ENCODE assay signal across 3 cellular contexts in the genomic region with DNA sequence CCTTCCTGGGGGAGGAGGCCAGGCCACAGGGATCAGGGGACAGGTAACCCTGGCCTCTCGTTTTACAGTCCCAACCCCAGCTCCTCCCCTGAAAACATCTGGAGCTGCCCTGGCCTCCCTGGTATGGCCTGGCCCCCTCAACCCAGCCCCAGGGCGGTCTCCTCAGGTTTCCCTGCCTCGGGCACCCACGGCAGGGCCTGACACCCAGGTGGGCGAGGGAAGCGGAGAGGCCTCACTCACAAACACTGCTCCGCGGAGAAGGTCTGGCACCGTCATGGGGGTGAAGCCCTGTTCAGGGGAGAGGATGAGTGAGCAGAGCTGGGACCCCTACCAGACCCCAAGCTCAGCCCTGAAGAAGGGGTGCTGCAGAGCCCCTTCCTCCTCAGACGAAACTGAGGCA.
TF ChIP-seq lines count a peak whose summit lies in the region.

No MANE protein-coding gene starts in this region.

TF ChIP-seq in SK-N-SH, 30 proteins besides CTCF, POLR2A, EP300 and RAD21:
- no peak for TF ChIP-seq TCF12 (IDR thresholded peaks at IDR 0.05)
- no peak for TF ChIP-seq MEF2A (IDR thresholded peaks at IDR 0.05; ENCODE audit: borderline replicate concordance, low read depth)
- no peak for TF ChIP-seq FOXM1 (IDR thresholded peaks at IDR 0.05; ENCODE audit: low read depth)
- no peak for TF ChIP-seq RFX5 (IDR thresholded peaks at IDR 0.05; ENCODE audit: low read length)
- no peak for TF ChIP-seq ELF1 (IDR thresholded peaks at IDR 0.05)
- no peak for TF ChIP-seq RCOR1 (IDR thresholded peaks at IDR 0.05; ENCODE audit: low read length)
- TF ChIP-seq, protein P1, sequence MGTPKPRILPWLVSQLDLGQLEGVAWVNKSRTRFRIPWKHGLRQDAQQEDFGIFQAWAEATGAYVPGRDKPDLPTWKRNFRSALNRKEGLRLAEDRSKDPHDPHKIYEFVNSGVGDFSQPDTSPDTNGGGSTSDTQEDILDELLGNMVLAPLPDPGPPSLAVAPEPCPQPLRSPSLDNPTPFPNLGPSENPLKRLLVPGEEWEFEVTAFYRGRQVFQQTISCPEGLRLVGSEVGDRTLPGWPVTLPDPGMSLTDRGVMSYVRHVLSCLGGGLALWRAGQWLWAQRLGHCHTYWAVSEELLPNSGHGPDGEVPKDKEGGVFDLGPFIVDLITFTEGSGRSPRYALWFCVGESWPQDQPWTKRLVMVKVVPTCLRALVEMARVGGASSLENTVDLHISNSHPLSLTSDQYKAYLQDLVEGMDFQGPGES (IDR thresholded peaks at IDR 0.05; ENCODE audit: low read depth, low read length), result no peak
- TF ChIP-seq, protein P2, sequence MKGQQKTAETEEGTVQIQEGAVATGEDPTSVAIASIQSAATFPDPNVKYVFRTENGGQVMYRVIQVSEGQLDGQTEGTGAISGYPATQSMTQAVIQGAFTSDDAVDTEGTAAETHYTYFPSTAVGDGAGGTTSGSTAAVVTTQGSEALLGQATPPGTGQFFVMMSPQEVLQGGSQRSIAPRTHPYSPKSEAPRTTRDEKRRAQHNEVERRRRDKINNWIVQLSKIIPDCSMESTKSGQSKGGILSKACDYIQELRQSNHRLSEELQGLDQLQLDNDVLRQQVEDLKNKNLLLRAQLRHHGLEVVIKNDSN (IDR thresholded peaks at IDR 0.05; ENCODE audit: borderline replicate concordance, low read depth), result no peak
TF ChIP-seq in SK-N-SH: peak in this region for 0.

TF ChIP-seq in SK-N-SH treated with all-trans-retinoic acid at 6 μM for 48 hours, 23 proteins besides CTCF, POLR2A, EP300 and RAD21:
- TF ChIP-seq SNAI2 (CRISPR knock-in tag; IDR thresholded peaks at IDR 0.05) (no peak), ISL1 (CRISPR knock-in tag; IDR thresholded peaks at IDR 0.05) (no peak), CSDC2 (CRISPR knock-in tag; IDR thresholded peaks at IDR 0.05) (no peak), BACH2 (CRISPR knock-in tag; IDR thresholded peaks at IDR 0.05; ENCODE audit: borderline replicate concordance) (no peak), ZFP30 (CRISPR knock-in tag; IDR thresholded peaks at IDR 0.05) (no peak), TCF4 (CRISPR knock-in tag; IDR thresholded peaks at IDR 0.05; ENCODE audit: borderline replicate concordance) (no peak), ZC3H10 (CRISPR knock-in tag; IDR thresholded peaks at IDR 0.05) (no peak), ESRRG (CRISPR knock-in tag; IDR thresholded peaks at IDR 0.05) (no peak), ZNF70 (CRISPR knock-in tag; IDR thresholded peaks at IDR 0.05) (no peak), ZFP3 (CRISPR knock-in tag; IDR thresholded peaks at IDR 0.05) (no peak), ZNF565 (CRISPR knock-in tag; conservative IDR thresholded peaks at IDR 0.05; ENCODE audit: low read depth) (no peak), CREB5 (CRISPR knock-in tag; IDR thresholded peaks at IDR 0.05; ENCODE audit: low read depth) (no peak), ARNTL (CRISPR knock-in tag; IDR thresholded peaks at IDR 0.05; ENCODE audit: borderline replicate concordance, low read depth) (no peak), PPARA (CRISPR knock-in tag; IDR thresholded peaks at IDR 0.05; ENCODE audit: borderline replicate concordance) (no peak)
- TF ChIP-seq, protein P3, sequence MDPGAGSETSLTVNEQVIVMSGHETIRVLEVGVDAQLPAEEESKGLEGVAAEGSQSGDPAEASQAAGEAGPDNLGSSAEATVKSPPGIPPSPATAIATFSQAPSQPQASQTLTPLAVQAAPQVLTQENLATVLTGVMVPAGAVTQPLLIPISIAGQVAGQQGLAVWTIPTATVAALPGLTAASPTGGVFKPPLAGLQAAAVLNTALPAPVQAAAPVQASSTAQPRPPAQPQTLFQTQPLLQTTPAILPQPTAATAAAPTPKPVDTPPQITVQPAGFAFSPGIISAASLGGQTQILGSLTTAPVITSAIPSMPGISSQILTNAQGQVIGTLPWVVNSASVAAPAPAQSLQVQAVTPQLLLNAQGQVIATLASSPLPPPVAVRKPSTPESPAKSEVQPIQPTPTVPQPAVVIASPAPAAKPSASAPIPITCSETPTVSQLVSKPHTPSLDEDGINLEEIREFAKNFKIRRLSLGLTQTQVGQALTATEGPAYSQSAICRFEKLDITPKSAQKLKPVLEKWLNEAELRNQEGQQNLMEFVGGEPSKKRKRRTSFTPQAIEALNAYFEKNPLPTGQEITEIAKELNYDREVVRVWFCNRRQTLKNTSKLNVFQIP (CRISPR knock-in tag; IDR thresholded peaks at IDR 0.05; ENCODE audit: borderline replicate concordance, low read depth), result no peak

TF ChIP-seq in HEK293, 187 proteins besides CTCF, POLR2A, EP300 and RAD21:
- TF ChIP-seq ZFHX2 (tag by site-specific recombination; conservative IDR thresholded peaks at IDR 0.05), result peak; percentile 49; the same call in 1 of the 2 replicates
- no peak for TF ChIP-seq ZNF132 (tag by site-specific recombination; IDR thresholded peaks at IDR 0.05; ENCODE audit: borderline replicate concordance)
- TF ChIP-seq, protein P4, sequence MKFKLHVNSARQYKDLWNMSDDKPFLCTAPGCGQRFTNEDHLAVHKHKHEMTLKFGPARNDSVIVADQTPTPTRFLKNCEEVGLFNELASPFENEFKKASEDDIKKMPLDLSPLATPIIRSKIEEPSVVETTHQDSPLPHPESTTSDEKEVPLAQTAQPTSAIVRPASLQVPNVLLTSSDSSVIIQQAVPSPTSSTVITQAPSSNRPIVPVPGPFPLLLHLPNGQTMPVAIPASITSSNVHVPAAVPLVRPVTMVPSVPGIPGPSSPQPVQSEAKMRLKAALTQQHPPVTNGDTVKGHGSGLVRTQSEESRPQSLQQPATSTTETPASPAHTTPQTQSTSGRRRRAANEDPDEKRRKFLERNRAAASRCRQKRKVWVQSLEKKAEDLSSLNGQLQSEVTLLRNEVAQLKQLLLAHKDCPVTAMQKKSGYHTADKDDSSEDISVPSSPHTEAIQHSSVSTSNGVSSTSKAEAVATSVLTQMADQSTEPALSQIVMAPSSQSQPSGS (tag by site-specific recombination; IDR thresholded peaks at IDR 0.05; ENCODE audit: low read depth), result no peak
- TF ChIP-seq ZBTB21 (tag by site-specific recombination; IDR thresholded peaks at IDR 0.05), result no peak
- no peak for TF ChIP-seq ZFP3 (tag by site-specific recombination; IDR thresholded peaks at IDR 0.05; ENCODE audit: low read depth)
- no peak for TF ChIP-seq SALL2 (tag by site-specific recombination; IDR thresholded peaks at IDR 0.05; ENCODE audit: borderline replicate concordance)
- peak; percentile 49; the same call in 1 of the 2 replicates for TF ChIP-seq EGR2 (tag by site-specific recombination; IDR thresholded peaks at IDR 0.05; ENCODE audit: low read depth)
- TF ChIP-seq, protein P5, sequence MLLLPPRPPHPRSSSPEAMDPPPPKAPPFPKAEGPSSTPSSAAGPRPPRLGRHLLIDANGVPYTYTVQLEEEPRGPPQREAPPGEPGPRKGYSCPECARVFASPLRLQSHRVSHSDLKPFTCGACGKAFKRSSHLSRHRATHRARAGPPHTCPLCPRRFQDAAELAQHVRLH (tag by site-specific recombination; IDR thresholded peaks at IDR 0.05), result no peak
- no peak for TF ChIP-seq ZNF623 (tag by site-specific recombination; IDR thresholded peaks at IDR 0.05)
- TF ChIP-seq ZNF366 (tag by site-specific recombination; conservative IDR thresholded peaks at IDR 0.05), result no peak
- TF ChIP-seq, protein P6, sequence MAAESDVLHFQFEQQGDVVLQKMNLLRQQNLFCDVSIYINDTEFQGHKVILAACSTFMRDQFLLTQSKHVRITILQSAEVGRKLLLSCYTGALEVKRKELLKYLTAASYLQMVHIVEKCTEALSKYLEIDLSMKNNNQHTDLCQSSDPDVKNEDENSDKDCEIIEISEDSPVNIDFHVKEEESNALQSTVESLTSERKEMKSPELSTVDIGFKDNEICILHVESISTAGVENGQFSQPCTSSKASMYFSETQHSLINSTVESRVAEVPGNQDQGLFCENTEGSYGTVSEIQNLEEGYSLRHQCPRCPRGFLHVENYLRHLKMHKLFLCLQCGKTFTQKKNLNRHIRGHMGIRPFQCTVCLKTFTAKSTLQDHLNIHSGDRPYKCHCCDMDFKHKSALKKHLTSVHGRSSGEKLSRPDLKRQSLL (tag by site-specific recombination; IDR thresholded peaks at IDR 0.05), result no peak
- no peak for TF ChIP-seq ZNF302 (tag by site-specific recombination; IDR thresholded peaks at IDR 0.05; ENCODE audit: low read depth)
- no peak for TF ChIP-seq ELK4 (IDR thresholded peaks at IDR 0.05; ENCODE audit: borderline replicate concordance, low read depth, low read length)
